In the genomic region with DNA sequence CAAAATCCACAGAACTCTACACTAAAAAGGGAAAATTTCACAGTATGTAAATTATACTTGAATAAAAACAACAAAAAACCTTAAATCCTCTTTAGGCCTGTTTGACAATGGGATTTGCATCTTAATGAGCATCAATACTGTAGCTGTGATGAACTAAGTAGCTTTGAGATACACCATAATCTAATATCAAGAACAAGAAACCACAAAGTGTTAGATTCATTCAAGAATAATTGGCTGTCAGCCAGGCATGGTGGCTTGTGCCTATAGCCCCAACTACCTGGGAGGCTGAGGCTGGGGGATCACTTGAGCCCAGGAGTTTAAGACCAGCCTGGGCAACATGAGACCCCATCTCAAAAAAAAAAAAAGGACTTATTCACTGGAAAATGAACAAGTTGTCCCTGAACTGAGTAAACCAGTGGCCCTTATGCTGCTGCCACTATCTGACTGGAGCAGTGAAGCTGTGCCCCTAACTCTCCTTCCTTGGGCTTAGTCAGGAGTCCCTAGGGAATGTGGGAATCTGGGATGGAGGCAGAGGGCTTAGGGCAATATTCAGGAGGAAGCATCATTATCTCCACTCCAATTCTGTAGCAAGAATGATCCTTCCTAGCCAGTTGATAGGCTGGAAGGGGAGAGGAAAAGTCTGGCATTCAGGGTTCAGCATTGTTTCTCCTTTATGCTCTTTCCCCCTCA, we compare ENCODE assay signal across 1 cellular context.
TF ChIP-seq lines count a peak whose summit lies in the region.

No MANE protein-coding gene starts in this region.

TF ChIP-seq in H1, 55 proteins besides CTCF, POLR2A, EP300 and RAD21 (continued from another document):
- TF ChIP-seq, protein P1, sequence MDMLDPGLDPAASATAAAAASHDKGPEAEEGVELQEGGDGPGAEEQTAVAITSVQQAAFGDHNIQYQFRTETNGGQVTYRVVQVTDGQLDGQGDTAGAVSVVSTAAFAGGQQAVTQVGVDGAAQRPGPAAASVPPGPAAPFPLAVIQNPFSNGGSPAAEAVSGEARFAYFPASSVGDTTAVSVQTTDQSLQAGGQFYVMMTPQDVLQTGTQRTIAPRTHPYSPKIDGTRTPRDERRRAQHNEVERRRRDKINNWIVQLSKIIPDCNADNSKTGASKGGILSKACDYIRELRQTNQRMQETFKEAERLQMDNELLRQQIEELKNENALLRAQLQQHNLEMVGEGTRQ (IDR thresholded peaks at IDR 0.05; ENCODE audit: low read length), result no peak
- no peak for TF ChIP-seq SIRT6 (IDR thresholded peaks at IDR 0.05; ENCODE audit: low read length)
- no peak for TF ChIP-seq TAF7 (optimal IDR thresholded peaks at IDR 0.05; ENCODE audit: borderline replicate concordance, low read depth, low read length)
- TF ChIP-seq PHF8 (conservative IDR thresholded peaks at IDR 0.05; ENCODE audit: low read depth, low read length), result no peak
- no peak for TF ChIP-seq HDAC2 (IDR thresholded peaks at IDR 0.05; ENCODE audit: borderline replicate concordance in 1 of 2, low read depth in 2 of 2, low read length in 2 of 2)
